17 cellular contexts compared by ENCODE assay signal in genomic region chr10:126842356-126842755, GRCh38.
DNase-seq lines count a peak whose midpoint lies in the region; ATAC-seq and TF ChIP-seq lines count a peak whose summit lies in the region.
"Had no signal": no experiment of that assay in that cellular context is flagged by ENCODE, and none has a peak within 500 bp of the region (broad histone marks: within the 10 kb centered on the region; RNA-seq: fewer than 3 reads in every experiment).

No MANE protein-coding gene starts in this region.

- H3K79me2 ChIP-seq in mesendoderm (ENCODE audit: control insufficient read depth, insufficient read depth, low read length) (no peaks in the 10 kb centered on the region), OCI-LY7 (ENCODE audit: insufficient read depth, low read depth, low read length) (no peaks in the 10 kb centered on the region)

- intact Hi-C loops in colonic mucosa (cut with DNase I), result no loop called here
- intact Hi-C loops in adrenal gland (cut with DNase I), result no loop called here
- intact Hi-C loops in OCI-LY7 (cut with micrococcal nuclease; ENCODE audit: unreplicated experiment), result no loop called here
- intact Hi-C loops in gastrocnemius medialis (cut with DNase I; ENCODE audit: low total_unique reads), result no loop called here
- intact Hi-C loops in breast epithelium (cut with DNase I; ENCODE audit: low total_unique reads), result no loop called here

- H3K4me3 ChIP-seq in colonic mucosa, result no peak overlapping the region
- H3K4me3 ChIP-seq in mesendoderm (ENCODE audit: low read length), result no peak overlapping the region
- H3K4me3 ChIP-seq in adrenal gland, result no peak overlapping the region
- no peak overlapping the region for H3K4me3 ChIP-seq in OCI-LY7 (ENCODE audit: low read depth, low read length, poor library complexity, severe bottlenecking)
- H3K4me3 ChIP-seq in gastrocnemius medialis, result no peak overlapping the region
- no peak overlapping the region for H3K4me3 ChIP-seq in breast epithelium
- H3K4me3 ChIP-seq: A549 had no signal

- no CpG with 5 or more reads among the region's 4 CpGs for WGBS in mesendoderm (ENCODE audit: extremely low coverage, insufficient coverage, low lambda C conversion rate)
- WGBS in adrenal gland, 4 donors, result 83 to 87% (median 86%) methylated on average over 3 to 4 of the region's 4 CpGs

- POLR2A ChIA-PET in OCI-LY7 (lab: Charles Lee), result no interaction called here

- H3K27ac Mint-ChIP-seq in osteocyte (ENCODE audit: unreplicated experiment), result no peak overlapping the region
- H3K27ac Mint-ChIP-seq: CD4-positive, alpha-beta memory T cell; HFFc6; IgD-negative memory B cell had no signal

- H3K23ac ChIP-seq in mesendoderm (ENCODE audit: low read length), result no peak overlapping the region

- H3K9me3 ChIP-seq in colonic mucosa, result no peaks in the 10 kb centered on the region
- no peaks in the 10 kb centered on the region for H3K9me3 ChIP-seq in adrenal gland (replicated peaks in 1 of 3)
- H3K9me3 ChIP-seq in OCI-LY7 (ENCODE audit: low read length), result no peaks in the 10 kb centered on the region
- no peaks in the 10 kb centered on the region for H3K9me3 ChIP-seq in gastrocnemius medialis
- H3K9me3 ChIP-seq in breast epithelium, result no peaks in the 10 kb centered on the region
- H3K9me3 ChIP-seq: A549, BE2C had no signal

- H2BK120ac ChIP-seq in mesendoderm (ENCODE audit: low read depth, low read length), result no peak overlapping the region

- H3K9ac ChIP-seq in colonic mucosa (ENCODE audit: low read depth in 2 of 2, low read length in 2 of 2), result no peak overlapping the region
- no peak overlapping the region for H3K9ac ChIP-seq in mesendoderm (ENCODE audit: low read length)

- H3K4me1 Mint-ChIP-seq in osteocyte (ENCODE audit: unreplicated experiment), result peaks cover 6% of the 10 kb centered on the region
- H3K4me1 Mint-ChIP-seq: CD4-positive, alpha-beta memory T cell; IgD-negative memory B cell had no signal

- H3K4me1 ChIP-seq in colonic mucosa, result no peaks in the 10 kb centered on the region
- peaks cover 2% of the 10 kb centered on the region for H3K4me1 ChIP-seq in mesendoderm (ENCODE audit: control insufficient read depth, low read depth, low read length)
- no peaks in the 10 kb centered on the region for H3K4me1 ChIP-seq in adrenal gland (replicated peaks in 1 of 2)
- H3K4me1 ChIP-seq in OCI-LY7 (ENCODE audit: insufficient read depth, low read length, poor library complexity, severe bottlenecking), result no peaks in the 10 kb centered on the region
- H3K4me1 ChIP-seq in gastrocnemius medialis, result no peaks in the 10 kb centered on the region
- peaks cover 0 to 5% of the 10 kb centered on the region in 2 donors for H3K4me1 ChIP-seq in breast epithelium
- H3K4me1 ChIP-seq: A549, BE2C had no signal

- H3K18ac ChIP-seq in mesendoderm (ENCODE audit: low read length), result peak overlapping the region; percentile 41

- H4K5ac ChIP-seq in mesendoderm (ENCODE audit: low read length), result no peak overlapping the region

- H3K4ac ChIP-seq in mesendoderm (ENCODE audit: low read depth, low read length), result no peak overlapping the region

- in situ Hi-C loops in gastrocnemius medialis (cut with MboI; ENCODE audit: low sequenced_read_pairs in 4 of 4), result no loop called here

- no peaks in the 10 kb centered on the region for H3K79me1 ChIP-seq in mesendoderm (ENCODE audit: low read length)

- no peaks in the 10 kb centered on the region for H3K9me2 ChIP-seq in OCI-LY7 (ENCODE audit: insufficient read depth, low read length)

- no peaks in the 10 kb centered on the region for H3K27me3 ChIP-seq in colonic mucosa
- H3K27me3 ChIP-seq in mesendoderm (ENCODE audit: insufficient read depth, low read length, poor library complexity), result no peaks in the 10 kb centered on the region
- no peaks in the 10 kb centered on the region for H3K27me3 ChIP-seq in adrenal gland
- H3K27me3 ChIP-seq in gastrocnemius medialis, result no peaks in the 10 kb centered on the region
- no peaks in the 10 kb centered on the region for H3K27me3 ChIP-seq in breast epithelium
- H3K27me3 ChIP-seq: BE2C had no signal

- H4K20me1 ChIP-seq in OCI-LY7 (ENCODE audit: insufficient read depth, low read length), result no peaks in the 10 kb centered on the region

- H4K8ac ChIP-seq in mesendoderm (ENCODE audit: low read depth, low read length), result no peak overlapping the region

- no peak overlapping the region for H2AFZ ChIP-seq in OCI-LY7 (ENCODE audit: low read length)

- no peak overlapping the region for H2BK15ac ChIP-seq in mesendoderm (replicated peaks; ENCODE audit: low read depth)

- no peak overlapping the region for H2AK5ac ChIP-seq in mesendoderm (ENCODE audit: low read length)

- no TSS peak for BruUV-seq in OCI-LY7 (replicated peaks; lab: Mats Ljungman, UMichigan)

- no peak for ATAC-seq in gastrocnemius medialis
- ATAC-seq: A549 had no signal

- H3K4me2 ChIP-seq in mesendoderm (ENCODE audit: low read length) (no peak overlapping the region), OCI-LY7 (ENCODE audit: low read length) (no peak overlapping the region)
- H3K4me2 ChIP-seq: A549 had no signal

- H3K9me3 Mint-ChIP-seq in osteocyte (ENCODE audit: unreplicated experiment), result no peaks in the 10 kb centered on the region
- H3K9me3 Mint-ChIP-seq: HFFc6 had no signal

- no peak overlapping the region for H3K4me3 Mint-ChIP-seq in osteocyte (ENCODE audit: unreplicated experiment)
- H3K4me3 Mint-ChIP-seq: CD4-positive, alpha-beta memory T cell; HFFc6 had no signal

- no peaks in the 10 kb centered on the region for H3K36me3 Mint-ChIP-seq in osteocyte (ENCODE audit: unreplicated experiment)
- H3K36me3 Mint-ChIP-seq: CD4-positive, alpha-beta memory T cell; IgD-negative memory B cell had no signal

- TF ChIP-seq POLR2A in adrenal gland (IDR thresholded peaks at IDR 0.05) (no peak), gastrocnemius medialis (IDR thresholded peaks at IDR 0.05) (no peak), breast epithelium (IDR thresholded peaks at IDR 0.05) (no peak)

- no peak for TF ChIP-seq CTCF in colonic mucosa (IDR thresholded peaks at IDR 0.05)
- no peak for TF ChIP-seq CTCF in osteocyte (IDR thresholded peaks at IDR 0.05)
- TF ChIP-seq CTCF in adrenal gland (IDR thresholded peaks at IDR 0.05), result no peak
- no peak for TF ChIP-seq CTCF in OCI-LY7 (conservative IDR thresholded peaks at IDR 0.05; ENCODE audit: low read length)
- TF ChIP-seq CTCF in gastrocnemius medialis (IDR thresholded peaks at IDR 0.05 in 4 of 5, conservative IDR thresholded peaks at IDR 0.05 in 1 of 5), result no peak
- TF ChIP-seq CTCF in breast epithelium (IDR thresholded peaks at IDR 0.05), result no peak

- DNase-seq in colonic mucosa (no peak), mesendoderm (no peak), osteocyte (ENCODE audit: extremely low spot score, unreplicated experiment) (peak; percentile 60), adrenal gland (no peak), OCI-LY7 (ENCODE audit: low spot score) (no peak), gastrocnemius medialis (no peak), breast epithelium (ENCODE audit: low spot score in 2 of 2) (no peak)
- DNase-seq: BE2C; CD4-positive, alpha-beta memory T cell; DMS153; DMS79 treated with DMSO at 0.1 percent for 48 hours; EL; HCEC 1CT; HFFc6 had no signal

- peak overlapping the region; percentile 36 for H3K56ac ChIP-seq in mesendoderm (ENCODE audit: low read length)

- H2BK5ac ChIP-seq in mesendoderm (ENCODE audit: low read length), result no peak overlapping the region

- peaks cover 3% of the 10 kb centered on the region for H3K27me3 Mint-ChIP-seq in osteocyte (ENCODE audit: unreplicated experiment)
- H3K27me3 Mint-ChIP-seq: CD4-positive, alpha-beta memory T cell; IgD-negative memory B cell had no signal

- CTCF ChIA-PET in OCI-LY7 (lab: Charles Lee; ENCODE audit: unreplicated experiment), result no interaction called here

- H3K27ac ChIP-seq in colonic mucosa, result peak overlapping the region; percentile 68
- no peak overlapping the region for H3K27ac ChIP-seq in mesendoderm (ENCODE audit: low read depth, low read length)
- H3K27ac ChIP-seq in adrenal gland, result no peak overlapping the region
- no peak overlapping the region for H3K27ac ChIP-seq in OCI-LY7 (ENCODE audit: low read depth, low read length, poor library complexity, severe bottlenecking)
- H3K27ac ChIP-seq in gastrocnemius medialis, result no peak overlapping the region
- no peak overlapping the region for H3K27ac ChIP-seq in breast epithelium
- H3K27ac ChIP-seq: A549, C4-2B had no signal

- H3K36me3 ChIP-seq in colonic mucosa, result no peaks in the 10 kb centered on the region
- no peaks in the 10 kb centered on the region for H3K36me3 ChIP-seq in mesendoderm (ENCODE audit: control insufficient read depth, insufficient read depth, low read length)
- no peaks in the 10 kb centered on the region for H3K36me3 ChIP-seq in adrenal gland (replicated peaks in 1 of 2)
- H3K36me3 ChIP-seq in OCI-LY7 (ENCODE audit: insufficient read depth, low read length), result no peaks in the 10 kb centered on the region
- no peaks in the 10 kb centered on the region for H3K36me3 ChIP-seq in gastrocnemius medialis
- H3K36me3 ChIP-seq in breast epithelium, result no peaks in the 10 kb centered on the region
- H3K36me3 ChIP-seq: BE2C had no signal
